19 cellular contexts compared by ENCODE assay signal in the genomic region with DNA sequence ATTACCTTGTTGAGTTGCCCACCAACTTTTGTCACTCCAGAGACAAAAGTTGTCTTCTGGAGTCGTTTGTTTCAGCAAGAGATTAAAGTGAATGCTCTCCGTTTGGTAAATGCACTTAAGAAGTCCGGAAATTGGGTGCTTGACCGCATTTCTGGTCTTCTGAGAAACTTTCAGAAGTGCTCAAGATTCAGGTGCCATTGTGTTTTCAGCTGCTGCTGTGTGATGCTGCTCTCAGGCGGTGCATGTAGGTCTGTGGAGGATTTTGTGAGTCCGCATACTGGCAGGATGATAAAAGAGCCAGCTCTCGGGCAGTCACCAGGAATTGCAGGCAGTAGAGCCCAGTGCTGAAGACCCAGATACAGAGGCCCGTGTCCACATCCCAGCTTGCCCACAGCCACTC.
"Had no signal": no experiment of that assay in that cellular context is flagged by ENCODE, and none has a peak within 500 bp of the region (broad histone marks: within the 10 kb centered on the region; RNA-seq: fewer than 3 reads in every experiment).

No MANE protein-coding gene starts in this region.

- H2AFZ ChIP-seq: parathyroid adenoma had no signal

- H3K27me3 ChIP-seq: body of pancreas, gastrocnemius medialis, heart right ventricle, transverse colon had no signal

- H3K79me2 ChIP-seq: parathyroid adenoma had no signal

- H3K4me3 ChIP-seq: body of pancreas, gastrocnemius medialis, heart right ventricle, transverse colon had no signal

- ATAC-seq: body of pancreas; gastrocnemius medialis; heart right ventricle; left ventricle myocardium superior; stimulated activated memory B cell treated with anti-CD40 and anti-IgM and Interleukin-4, amounts not matched to agents 10 μg/mL and 1 μg/mL and 100 μg/mL, for 72 hours had no signal

- H3K9me3 ChIP-seq: body of pancreas, gastrocnemius medialis, heart right ventricle, transverse colon had no signal

- H3K36me3 ChIP-seq: gastrocnemius medialis, heart right ventricle, transverse colon had no signal

- H3K27ac ChIP-seq: body of pancreas, gastrocnemius medialis, parathyroid adenoma, transverse colon had no signal

- FAIRE-seq: keratinocyte had no signal

- H3K9me3 Mint-ChIP-seq: activated naive CD4-positive, alpha-beta T cell treated with anti-CD3 and anti-CD28 coated beads for 36 hours; activated T-helper 1 cell treated with anti-CD3 and anti-CD28 coated beads, Interleukin-12 subunit alpha, Interleukin-12 subunit beta, Interleukin-2, Interleukin-4 antibody, amounts not matched to agents 30 ng/mL and 10 ng/mL and 1 ng/mL, durations not matched to agents 14 hours and 24 hours and 36 hours; neural crest cell; stimulated activated memory B cell treated with anti-CD40 and anti-IgM and Interleukin-4, amounts not matched to agents 10 μg/mL and 1 μg/mL and 100 μg/mL, for 72 hours; T-helper 2 cell treated with Interferon-gamma antibody and Interleukin-4, amounts not matched to agents 5 μg/mL and 100 μg/mL, for 36 hours had no signal

- DNase-seq: activated CD4-positive, alpha-beta T cell treated with anti-CD3 and anti-CD28 coated beads, Interleukin-2, amount 50 U/mL, for 4 hours; activated CD8-positive, alpha-beta memory T cell treated with anti-CD3 and anti-CD28 coated beads, Interleukin-2, amount 50 U/mL, for 4 hours; activated naive CD4-positive, alpha-beta T cell treated with anti-CD3 and anti-CD28 coated beads for 36 hours; central memory CD4-positive, alpha-beta T cell; cortex of kidney; effector CD8-positive, alpha-beta T cell; heart right ventricle; left ventricle myocardium superior; retina; transverse colon had no signal

- H3K4me3 Mint-ChIP-seq: activated naive CD4-positive, alpha-beta T cell treated with anti-CD3 and anti-CD28 coated beads for 36 hours; activated T-helper 1 cell treated with anti-CD3 and anti-CD28 coated beads, Interleukin-12 subunit alpha, Interleukin-12 subunit beta, Interleukin-2, Interleukin-4 antibody, amounts not matched to agents 30 ng/mL and 10 ng/mL and 1 ng/mL, durations not matched to agents 14 hours and 24 hours and 36 hours; mesothelial cell of epicardium; neural crest cell; stimulated activated memory B cell treated with anti-CD40 and anti-IgM and Interleukin-4, amounts not matched to agents 10 μg/mL and 1 μg/mL and 100 μg/mL, for 72 hours; T-helper 2 cell treated with Interferon-gamma antibody and Interleukin-4, amounts not matched to agents 5 μg/mL and 100 μg/mL, for 36 hours had no signal

- H3K36me3 Mint-ChIP-seq: mesothelial cell of epicardium; stimulated activated memory B cell treated with anti-CD40 and anti-IgM and Interleukin-4, amounts not matched to agents 10 μg/mL and 1 μg/mL and 100 μg/mL, for 72 hours had no signal

- H3K27ac Mint-ChIP-seq: activated naive CD4-positive, alpha-beta T cell treated with anti-CD3 and anti-CD28 coated beads for 36 hours; activated T-helper 1 cell treated with anti-CD3 and anti-CD28 coated beads, Interleukin-12 subunit alpha, Interleukin-12 subunit beta, Interleukin-2, Interleukin-4 antibody, amounts not matched to agents 30 ng/mL and 10 ng/mL and 1 ng/mL, durations not matched to agents 14 hours and 24 hours and 36 hours; mesothelial cell of epicardium; stimulated activated memory B cell treated with anti-CD40 and anti-IgM and Interleukin-4, amounts not matched to agents 10 μg/mL and 1 μg/mL and 100 μg/mL, for 72 hours; T-helper 2 cell treated with Interferon-gamma antibody and Interleukin-4, amounts not matched to agents 5 μg/mL and 100 μg/mL, for 36 hours had no signal

- H3K9ac ChIP-seq: parathyroid adenoma had no signal
